ENCODE assay signal across 14 cellular contexts in genomic region chr17:28550858-28551257, GRCh38. TPM values are rescaled to one million over a fixed set of nuclear protein-coding genes. Genes with fewer than 3 reads are reported as not detected.
A peak's percentile ranks its signal among the peaks of the same experiment; 100 is the strongest.
DNase-seq lines count a peak whose midpoint lies in the region; ATAC-seq, FAIRE-seq and TF ChIP-seq lines count a peak whose summit lies in the region.
"Had no signal": no experiment of that assay in that cellular context is flagged by ENCODE, and none has a peak within 500 bp of the region (broad histone marks: within the 10 kb centered on the region; RNA-seq: fewer than 3 reads in every experiment).

No MANE protein-coding gene starts in this region.

- H4K20me1 ChIP-seq in GM12878 (ENCODE audit: control insufficient read depth, insufficient read depth) = no peaks in the 10 kb centered on the region

- H3K4me3 Mint-ChIP-seq in activated T-cell treated with anti-CD3 and anti-CD28 coated beads, Interleukin-2, amount 50 U/mL, for 4 hours = peak overlapping the region; percentile 91
- peak overlapping the region; percentile 91 for H3K4me3 Mint-ChIP-seq in HFFc6

- peak overlapping the region; percentile 79 for H3K9ac ChIP-seq in GM12878 (ENCODE audit: control insufficient read depth, insufficient read depth, low read length)

- SMC1A ChIA-PET in GM12878 (lab: Charles Lee; ENCODE audit: uncharacterized antibody, unreplicated experiment) = interaction anchor here (0.6 to 6.1 kb wide), 15 partner anchors 10 to 161 kb away, joined by 3 to 89 read pairs (median 4); partner anchors contain the start of genes ALDOC, PIGS, PROCA1 and RSKR

- TF ChIP-seq POLR2A in GM12878 (IDR thresholded peaks at IDR 0.05; ENCODE audit: low read depth, low read length) = no peak

- FAIRE-seq in GM12878 (lab: Jason Lieb, UNC) = no peak
- FAIRE-seq: pancreas had no signal

- peaks cover 50% of the 10 kb centered on the region for H3K79me2 ChIP-seq in GM12878 (ENCODE audit: control insufficient read depth, insufficient read depth, low read length)

- WGBS in GM12878 (ENCODE audit: insufficient coverage, insufficient replicate concordance, low lambda C conversion rate, missing lambda C conversion rate) = 93% methylated on average over 1 of the region's 1 CpG

- no peaks in the 10 kb centered on the region for H3K9me3 Mint-ChIP-seq in activated T-cell treated with anti-CD3 and anti-CD28 coated beads, Interleukin-2, amount 50 U/mL, for 4 hours
- H3K9me3 Mint-ChIP-seq in HFFc6 = no peaks in the 10 kb centered on the region

- H3K4me2 ChIP-seq in GM12878 (ENCODE audit: control insufficient read depth, insufficient read depth) = peak overlapping the region; percentile 97

- peaks cover 53% of the 10 kb centered on the region for H3K4me1 Mint-ChIP-seq in activated T-cell treated with anti-CD3 and anti-CD28 coated beads, Interleukin-2, amount 50 U/mL, for 4 hours (ENCODE audit: low read depth)
- peaks cover 37% of the 10 kb centered on the region for H3K4me1 Mint-ChIP-seq in HFFc6 (ENCODE audit: low read depth)

- H3K27ac ChIP-seq in GM12878 (ENCODE audit: control insufficient read depth, insufficient read depth) = peak overlapping the region; percentile 73
- H3K27ac ChIP-seq: brain microvascular endothelial cell, pancreas had no signal

- no peak for TF ChIP-seq EP300 in GM12878 (IDR thresholded peaks at IDR 0.05; ENCODE audit: borderline replicate concordance in 1 of 2, control insufficient read depth in 1 of 2, low read depth in 2 of 2, low read length in 2 of 2)

- no peaks in the 10 kb centered on the region for H3K9me3 ChIP-seq in GM12878 (replicated peaks; ENCODE audit: control insufficient read depth, insufficient read depth, low read length)
- H3K9me3 ChIP-seq: heart left ventricle, pancreas had no signal

- CTCF ChIA-PET in GM12878 (lab: Yijun Ruan, JAX) = interaction anchor here (0.6 to 13.9 kb wide), 13 partner anchors 10 to 190 kb away, joined by 3 to 316 read pairs (median 16); partner anchors contain the start of genes ALDOC, BLTP2, PIGS and RSKR

- no peak for ATAC-seq in activated T-cell treated with anti-CD3 and anti-CD28 coated beads, Interleukin-2, amount 50 U/mL, for 4 hours
- ATAC-seq in GM12878 = no peak
- ATAC-seq in GM18517 (IDR thresholded peaks at IDR 0.05; ENCODE audit: unreplicated experiment) = no peak
- ATAC-seq: heart left ventricle, left ventricle myocardium superior, pancreas had no signal

- RAD21 ChIA-PET in GM12878 (lab: Charles Lee; ENCODE audit: unreplicated experiment) = interaction anchor here (0.5 to 8.3 kb wide), 12 partner anchors 18 to 566 kb away, joined by 3 to 102 read pairs (median 4); partner anchors contain the start of genes ALDOC, PIGS, PROCA1 and SDF2

- no peak for TF ChIP-seq RAD21 in GM12878 (IDR thresholded peaks at IDR 0.05; ENCODE audit: insufficient read depth, low read depth, low read length)

- no TSS peak for BruUV-seq in GM12878 (replicated peaks; lab: Mats Ljungman, UMichigan)

- H3K36me3 ChIP-seq in GM12878 (ENCODE audit: control insufficient read depth in 2 of 2, insufficient read depth in 2 of 2, low read length in 1 of 2) = peaks cover 10 to 18% of the 10 kb centered on the region in 2 experiments; a peak in 3 of 4 replicates

- no peak overlapping the region for H2AFZ ChIP-seq in GM12878 (ENCODE audit: control insufficient read depth, low read depth, low read length)

- TF ChIP-seq CTCF in HFFc6 (IDR thresholded peaks at IDR 0.05) (no peak), GM12878 (IDR thresholded peaks at IDR 0.05 in 2 of 3, conservative IDR thresholded peaks at IDR 0.05 in 1 of 3; ENCODE audit: control insufficient read depth in 2 of 3, extremely low read depth in 1 of 3, insufficient read depth in 1 of 3, low read depth in 3 of 3, low read length in 3 of 3) (no peak)

- H3K36me3 Mint-ChIP-seq in activated T-cell treated with anti-CD3 and anti-CD28 coated beads, Interleukin-2, amount 50 U/mL, for 4 hours (ENCODE audit: insufficient read depth) = peaks cover 18% of the 10 kb centered on the region
- peaks cover 9% of the 10 kb centered on the region; the same call in 1 of the 2 replicates for H3K36me3 Mint-ChIP-seq in HFFc6 (ENCODE audit: low read depth)

- POLR2A ChIA-PET in GM12878 (lab: Charles Lee) = interaction anchor here (1.0 to 9.1 kb wide), 15 partner anchors 19 to 215 kb away, joined by 3 to 148 read pairs (median 6); partner anchors contain the start of genes ALDOC, BLTP2, PIGS and TNFAIP1

- intact Hi-C loops in GM12878 (cut with micrococcal nuclease; ENCODE audit: unreplicated experiment) = loop anchor here (1.0 to 10.0 kb wide), 2 partner anchors 16 to 164 kb away; partner anchors contain the start of genes PROCA1, RAB34 and RPL23A
- intact Hi-C loops in posterior vena cava (cut with DNase I) = no loop called here

- H3K27ac Mint-ChIP-seq in HFFc6 = no peak overlapping the region

- peaks cover 38% of the 10 kb centered on the region for H3K4me1 ChIP-seq in GM12878 (ENCODE audit: control insufficient read depth, insufficient read depth, low read length)

- no peaks in the 10 kb centered on the region for H3K27me3 ChIP-seq in GM12878 (replicated peaks in 1 of 2; ENCODE audit: control insufficient read depth in 2 of 2, insufficient read depth in 2 of 2, low read length in 1 of 2)
- H3K27me3 ChIP-seq: brain microvascular endothelial cell, heart left ventricle, pancreas had no signal

- H3K27me3 Mint-ChIP-seq in activated T-cell treated with anti-CD3 and anti-CD28 coated beads, Interleukin-2, amount 50 U/mL, for 4 hours (ENCODE audit: low read depth) = no peaks in the 10 kb centered on the region
- H3K27me3 Mint-ChIP-seq in HFFc6 (ENCODE audit: insufficient read depth) = no peaks in the 10 kb centered on the region

- peak overlapping the region; percentile 98 for H3K4me3 ChIP-seq in GM12878

- DNase-seq in activated T-cell treated with anti-CD3 and anti-CD28 coated beads, Interleukin-2, amount 50 U/mL, for 4 hours = no peak
- no peak for DNase-seq in activated T-cell treated with anti-CD3 and anti-CD28 coated beads, Interleukin-2, amount 50 U/mL, for 48 hours
- DNase-seq in HFFc6 = no peak
- no peak for DNase-seq in GM12878 (ENCODE audit: low read depth, low spot score)
- peak; percentile 62 for DNase-seq in posterior vena cava (ENCODE audit: low spot score)
- no peak for DNase-seq in stimulated activated CD4-positive, alpha-beta T cell treated with anti-CD3 and anti-CD28 coated beads, Interleukin-12 subunit alpha, Interleukin-12 subunit beta, amount 100 ng/mL, for 4 hours
- DNase-seq in epidermal melanocyte (ENCODE audit: insufficient read length, low spot score) = no peak
- DNase-seq: brain microvascular endothelial cell, left ventricle myocardium superior, T1000 had no signal

- in situ Hi-C loops in GM12878 (cut with MboI) = loop anchor here (25.0 kb wide), 1 partner anchor 1064 kb away; no protein-coding TSS in a partner anchor

RNA-seq across cellular contexts. Expression of gene UNC119, which starts 1.6 kb away (rescaled TPM):
- total RNA-seq in activated T-cell treated with anti-CD3 and anti-CD28 coated beads, Interleukin-2, amount 50 U/mL, for 4 hours = 10 to 100 TPM; 21.7 to 26.0 (median 21.8) TPM
- 10 to 100 TPM; 28.3 to 36.9 (median 30.1) TPM for total RNA-seq in HFFc6 (2021; fragmentation: NEBNext Ultra II Directional; extraction: Animal tissue kit (Norgen Biotek cat#: 25700))
- total RNA-seq in GM12878 (2013; cell fraction: nucleolus; rRNA removed) = 161 and 194 TPM in 2 replicates
- 109 and 117 TPM in 2 replicates for total RNA-seq in GM12878 (2014; rRNA removed)
- total RNA-seq in GM12878 (2014; rRNA removed; fragmentation: Illumina TruSeq; extraction: Trizol) = 45.6 and 47.2 TPM in 2 replicates
- 70.7 and 75.6 TPM in 2 replicates for total RNA-seq in GM12878 (2021)
- polyA plus RNA-seq in GM12878 (2011; ENCODE audit: low read depth) = 22.1 TPM
- 275 and 436 TPM in 2 replicates for polyA plus RNA-seq in GM12878 (2011; rRNA removed)
- 263 and 384 TPM in 2 replicates for polyA plus RNA-seq in GM12878 (2011; cell fraction: cytosol; rRNA removed)
- 704 and 944 TPM in 2 replicates for polyA plus RNA-seq in GM12878 (2011; cell fraction: nucleus; rRNA removed)
- polyA plus RNA-seq in GM12878 (2012) = 46.6 and 60.8 TPM in 2 replicates
- 28.9 and 68.4 TPM in 2 replicates for polyA plus RNA-seq in GM12878 (2014; fragmentation: Illumina TruSeq; extraction: Trizol)
- 1 to 10 TPM; 2.7 to 7.4 TPM for polyA plus RNA-seq in GM12878 (2014; fragmentation: Nextera tagmentation; extraction: Ambion mirVana)
- 126 and 135 TPM in 2 replicates for polyA plus RNA-seq in GM12878 (2014; rRNA removed)
- polyA plus RNA-seq in GM12878 (2016; fragmentation: Nextera tagmentation; extraction: Ambion mirVana) = 10 to 100 TPM; 38.5 to 46.1 TPM
- 124 and 179 TPM in 2 replicates for polyA minus RNA-seq in GM12878 (2011; rRNA and poly(A)+ RNA removed)
- 49.2 and 83.6 TPM in 2 replicates for polyA minus RNA-seq in GM12878 (2011; cell fraction: cytosol; rRNA and poly(A)+ RNA removed)
- polyA minus RNA-seq in GM12878 (2011; cell fraction: nucleus; rRNA and poly(A)+ RNA removed) = 211 and 217 TPM in 2 replicates
- 10 to 100 TPM; 12.9 to 15.6 TPM for total RNA-seq in posterior vena cava

RNA-seq across cellular contexts. Expression of gene PIGS, which starts 20.5 kb away (rescaled TPM):
- total RNA-seq in activated T-cell treated with anti-CD3 and anti-CD28 coated beads, Interleukin-2, amount 50 U/mL, for 4 hours = 10 to 100 TPM; 47.0 to 49.9 (median 48.3) TPM
- total RNA-seq in HFFc6 (2021; fragmentation: NEBNext Ultra II Directional; extraction: Animal tissue kit (Norgen Biotek cat#: 25700)) = 10 to 100 TPM; 69.5 to 94.7 (median 78.0) TPM
- 125 and 128 TPM in 2 replicates for total RNA-seq in GM12878 (2013; cell fraction: nucleolus; rRNA removed)
- total RNA-seq in GM12878 (2014; rRNA removed) = 54.7 and 55.1 TPM in 2 replicates
- total RNA-seq in GM12878 (2014; rRNA removed; fragmentation: Illumina TruSeq; extraction: Trizol) = 32.8 and 36.0 TPM in 2 replicates
- total RNA-seq in GM12878 (2021) = 71.3 and 73.7 TPM in 2 replicates
- 37.0 TPM for polyA plus RNA-seq in GM12878 (2011; ENCODE audit: low read depth)
- polyA plus RNA-seq in GM12878 (2011; rRNA removed) = 32.2 and 41.7 TPM in 2 replicates
- polyA plus RNA-seq in GM12878 (2011; cell fraction: cytosol; rRNA removed) = 80.6 and 93.3 TPM in 2 replicates
- 105 and 109 TPM in 2 replicates for polyA plus RNA-seq in GM12878 (2011; cell fraction: nucleus; rRNA removed)
- 64.2 and 67.9 TPM in 2 replicates for polyA plus RNA-seq in GM12878 (2012)
- polyA plus RNA-seq in GM12878 (2014; fragmentation: Illumina TruSeq; extraction: Trizol) = 62.0 and 70.6 TPM in 2 replicates
- 10 to 100 TPM; 27.5 to 32.2 TPM for polyA plus RNA-seq in GM12878 (2014; fragmentation: Nextera tagmentation; extraction: Ambion mirVana)
- 46.8 and 47.0 TPM in 2 replicates for polyA plus RNA-seq in GM12878 (2014; rRNA removed)
- 10 to 100 TPM; 67.9 to 71.8 TPM for polyA plus RNA-seq in GM12878 (2016; fragmentation: Nextera tagmentation; extraction: Ambion mirVana)
- polyA minus RNA-seq in GM12878 (2011; rRNA and poly(A)+ RNA removed) = 35.0 and 59.7 TPM in 2 replicates
- 27.9 and 28.9 TPM in 2 replicates for polyA minus RNA-seq in GM12878 (2011; cell fraction: cytosol; rRNA and poly(A)+ RNA removed)
- polyA minus RNA-seq in GM12878 (2011; cell fraction: nucleus; rRNA and poly(A)+ RNA removed) = 28.0 and 40.9 TPM in 2 replicates
- 10 to 100 TPM; 27.6 to 33.8 TPM for total RNA-seq in posterior vena cava

RNA-seq across cellular contexts. Expression of gene ALDOC, which starts 25.8 kb away (rescaled TPM):
- total RNA-seq in activated T-cell treated with anti-CD3 and anti-CD28 coated beads, Interleukin-2, amount 50 U/mL, for 4 hours = 10 to 100 TPM; 12.4 to 18.4 (median 16.5) TPM
- total RNA-seq in HFFc6 (2021; fragmentation: NEBNext Ultra II Directional; extraction: Animal tissue kit (Norgen Biotek cat#: 25700)) = 10 to 100 TPM in 5 of 6 experiments, 1 to 10 TPM in 1; 8.6 to 14.7 (median 10.3) TPM
- 72.5 and 78.6 TPM in 2 replicates for total RNA-seq in GM12878 (2013; cell fraction: nucleolus; rRNA removed)
- total RNA-seq in GM12878 (2014; rRNA removed) (110 and 119 TPM in 2 replicates), GM12878 (2014; rRNA removed; fragmentation: Illumina TruSeq; extraction: Trizol) (55.9 and 62.4 TPM in 2 replicates), GM12878 (2021) (59.9 and 71.4 TPM in 2 replicates), posterior vena cava (1 to 10 TPM; 6.9 to 8.4 TPM)
- polyA plus RNA-seq in GM12878 (2011; ENCODE audit: low read depth) = 279 TPM
- polyA plus RNA-seq in GM12878 (2011; rRNA removed) (109 and 268 TPM in 2 replicates), GM12878 (2014; fragmentation: Illumina TruSeq; extraction: Trizol) (62.1 and 89.8 TPM in 2 replicates), GM12878 (2014; fragmentation: Nextera tagmentation; extraction: Ambion mirVana) (100 to 1,000 TPM in 1 of 2 experiments, 10 to 100 TPM in 1; 66.6 to 107 TPM), GM12878 (2014; rRNA removed) (121 and 140 TPM in 2 replicates), GM12878 (2016; fragmentation: Nextera tagmentation; extraction: Ambion mirVana) (10 to 100 TPM; 16.0 to 19.3 TPM)
- 315 and 402 TPM in 2 replicates for polyA plus RNA-seq in GM12878 (2011; cell fraction: cytosol; rRNA removed)
- polyA plus RNA-seq in GM12878 (2011; cell fraction: nucleus; rRNA removed) = 308 and 460 TPM in 2 replicates
- polyA plus RNA-seq in GM12878 (2012) = 312 and 405 TPM in 2 replicates
- polyA minus RNA-seq in GM12878 (2011; rRNA and poly(A)+ RNA removed) = 274 and 308 TPM in 2 replicates
- polyA minus RNA-seq in GM12878 (2011; cell fraction: cytosol; rRNA and poly(A)+ RNA removed) = 52.6 and 67.9 TPM in 2 replicates
- 59.0 and 74.1 TPM in 2 replicates for polyA minus RNA-seq in GM12878 (2011; cell fraction: nucleus; rRNA and poly(A)+ RNA removed)

RNA-seq across cellular contexts. Expression of gene FOXN1, which starts 44.7 kb away (rescaled TPM):
- total RNA-seq in activated T-cell treated with anti-CD3 and anti-CD28 coated beads, Interleukin-2, amount 50 U/mL, for 4 hours = not detected
- not detected for total RNA-seq in HFFc6 (2021; fragmentation: NEBNext Ultra II Directional; extraction: Animal tissue kit (Norgen Biotek cat#: 25700))
- total RNA-seq in GM12878 (2013; cell fraction: nucleolus; rRNA removed) = not detected in 2 replicates
- not detected in 2 replicates for total RNA-seq in GM12878 (2014; rRNA removed)
- not detected in 2 replicates for total RNA-seq in GM12878 (2014; rRNA removed; fragmentation: Illumina TruSeq; extraction: Trizol)
- not detected in 2 replicates for total RNA-seq in GM12878 (2021)
- not detected for polyA plus RNA-seq in GM12878 (2011; ENCODE audit: low read depth)
- not detected in 2 replicates for polyA plus RNA-seq in GM12878 (2011; rRNA removed)
- polyA plus RNA-seq in GM12878 (2011; cell fraction: cytosol; rRNA removed) = not detected in 2 replicates
- not detected in 2 replicates for polyA plus RNA-seq in GM12878 (2011; cell fraction: nucleus; rRNA removed)
- 0.03 TPM in 1 of 2 replicates, not detected in the other for polyA plus RNA-seq in GM12878 (2012)
- polyA plus RNA-seq in GM12878 (2014; fragmentation: Illumina TruSeq; extraction: Trizol) = not detected in 2 replicates
- not detected for polyA plus RNA-seq in GM12878 (2014; fragmentation: Nextera tagmentation; extraction: Ambion mirVana)
- not detected in 2 replicates for polyA plus RNA-seq in GM12878 (2014; rRNA removed)
- polyA plus RNA-seq in GM12878 (2016; fragmentation: Nextera tagmentation; extraction: Ambion mirVana) = not detected
- polyA minus RNA-seq in GM12878 (2011; rRNA and poly(A)+ RNA removed) = not detected in 2 replicates
- not detected in 2 replicates for polyA minus RNA-seq in GM12878 (2011; cell fraction: cytosol; rRNA and poly(A)+ RNA removed)
- not detected in 2 replicates for polyA minus RNA-seq in GM12878 (2011; cell fraction: nucleus; rRNA and poly(A)+ RNA removed)
- not detected for total RNA-seq in posterior vena cava
- total RNA-seq: G401, heart left ventricle, left ventricle myocardium superior had no signal
- polyA plus RNA-seq: heart left ventricle had no signal

RNA-seq across cellular contexts. Expression of gene SPAG5, which starts 48.0 kb away (rescaled TPM):
- total RNA-seq in activated T-cell treated with anti-CD3 and anti-CD28 coated beads, Interleukin-2, amount 50 U/mL, for 4 hours = 10 to 100 TPM; 23.8 to 30.4 (median 30.1) TPM
- total RNA-seq in HFFc6 (2021; fragmentation: NEBNext Ultra II Directional; extraction: Animal tissue kit (Norgen Biotek cat#: 25700)) = 10 to 100 TPM; 29.2 to 73.3 (median 69.4) TPM
- 95.7 and 98.8 TPM in 2 replicates for total RNA-seq in GM12878 (2013; cell fraction: nucleolus; rRNA removed)
- total RNA-seq in GM12878 (2014; rRNA removed) (101 and 102 TPM in 2 replicates), GM12878 (2014; rRNA removed; fragmentation: Illumina TruSeq; extraction: Trizol) (108 TPM in 2 replicates), GM12878 (2021) (103 TPM in 2 replicates), posterior vena cava (1 to 10 TPM; 1.8 to 1.9 TPM)
- 44.0 TPM for polyA plus RNA-seq in GM12878 (2011; ENCODE audit: low read depth)
- polyA plus RNA-seq in GM12878 (2011; rRNA removed) (161 and 166 TPM in 2 replicates), GM12878 (2014; fragmentation: Illumina TruSeq; extraction: Trizol) (96.2 and 101 TPM in 2 replicates), GM12878 (2014; fragmentation: Nextera tagmentation; extraction: Ambion mirVana) (100 to 1,000 TPM in 1 of 2 experiments, 10 to 100 TPM in 1; 73.5 to 139 TPM), GM12878 (2014; rRNA removed) (84.4 and 86.9 TPM in 2 replicates), GM12878 (2016; fragmentation: Nextera tagmentation; extraction: Ambion mirVana) (100 to 1,000 TPM; 167 to 171 TPM)
- 122 and 127 TPM in 2 replicates for polyA plus RNA-seq in GM12878 (2011; cell fraction: cytosol; rRNA removed)
- polyA plus RNA-seq in GM12878 (2011; cell fraction: nucleus; rRNA removed) = 310 and 371 TPM in 2 replicates
- polyA plus RNA-seq in GM12878 (2012) = 56.6 and 69.1 TPM in 2 replicates
- 126 and 150 TPM in 2 replicates for polyA minus RNA-seq in GM12878 (2011; rRNA and poly(A)+ RNA removed)
- polyA minus RNA-seq in GM12878 (2011; cell fraction: cytosol; rRNA and poly(A)+ RNA removed) = 76.2 and 81.5 TPM in 2 replicates
- 168 and 169 TPM in 2 replicates for polyA minus RNA-seq in GM12878 (2011; cell fraction: nucleus; rRNA and poly(A)+ RNA removed)
